ENCODE assay signal across 10 cellular contexts in genomic region chr4:151098191-151098590, GRCh38. TPM values are rescaled to one million over a fixed set of nuclear protein-coding genes. Genes with fewer than 3 reads are reported as not detected.
A peak's percentile ranks its signal among the peaks of the same experiment; 100 is the strongest.
DNase-seq lines count a peak whose midpoint lies in the region; ATAC-seq and TF ChIP-seq lines count a peak whose summit lies in the region.
"Had no signal": no experiment of that assay in that cellular context is flagged by ENCODE, and none has a peak within 500 bp of the region (broad histone marks: within the 10 kb centered on the region; RNA-seq: fewer than 3 reads in every experiment).

No MANE protein-coding gene starts in this region.

- TF ChIP-seq CTCF in Calu3 (IDR thresholded peaks at IDR 0.05; ENCODE audit: unreplicated experiment), result no peak

- no peak for DNase-seq in activated T-cell treated with anti-CD3 and anti-CD28 coated beads, Interleukin-2, amount 50 U/mL, for 24 hours
- DNase-seq in activated T-cell treated with anti-CD3 and anti-CD28 coated beads for 4 hours (no peak), KG1 (lab: John Stamatoyannopoulos, UW) (peak; percentile 3), Calu3 (no peak), iPS-NIHi11 (ENCODE audit: low spot score) (no peak)
- no peak for DNase-seq in activated naive CD8-positive, alpha-beta T cell treated with anti-CD3 and anti-CD28 coated beads, Interleukin-2, amount 10 ng/mL, durations not matched to agents 7 days and 5 days
- peak; percentile 42 for DNase-seq in stimulated activated naive B cell treated with anti-CD40 and anti-IgM and Interleukin-4, amounts not matched to agents 10 μg/mL and 1 μg/mL and 100 μg/mL, for 72 hours
- DNase-seq: NCI-H2081, WERI-Rb-1 had no signal

- intact Hi-C loops in Calu3 (cut with micrococcal nuclease; ENCODE audit: unreplicated experiment), result no loop called here

- peaks cover 39% of the 10 kb centered on the region for H3K36me3 Mint-ChIP-seq in activated T-cell treated with anti-CD3 and anti-CD28 coated beads, Interleukin-2, amount 50 U/mL, for 24 hours (ENCODE audit: low read depth)
- peaks cover 29% of the 10 kb centered on the region for H3K36me3 Mint-ChIP-seq in activated naive CD8-positive, alpha-beta T cell treated with anti-CD3 and anti-CD28 coated beads, Interleukin-2, amount 10 ng/mL, durations not matched to agents 7 days and 5 days
- H3K36me3 Mint-ChIP-seq in stimulated activated naive B cell treated with anti-CD40 and anti-IgM and Interleukin-4, amounts not matched to agents 10 μg/mL and 1 μg/mL and 100 μg/mL, for 72 hours, result peaks cover 24 to 32% of the 10 kb centered on the region in 2 donors
- H3K36me3 Mint-ChIP-seq in Calu3 (ENCODE audit: insufficient read depth, unreplicated experiment), result peaks cover 44% of the 10 kb centered on the region

- peak overlapping the region; percentile 100 for H3K27ac Mint-ChIP-seq in activated T-cell treated with anti-CD3 and anti-CD28 coated beads, Interleukin-2, amount 50 U/mL, for 24 hours
- H3K27ac Mint-ChIP-seq in activated naive CD8-positive, alpha-beta T cell treated with anti-CD3 and anti-CD28 coated beads, Interleukin-2, amount 10 ng/mL, durations not matched to agents 7 days and 5 days, result peak overlapping the region; percentile 96
- H3K27ac Mint-ChIP-seq in stimulated activated naive B cell treated with anti-CD40 and anti-IgM and Interleukin-4, amounts not matched to agents 10 μg/mL and 1 μg/mL and 100 μg/mL, for 72 hours, result peak overlapping the region; percentile 100
- no peak overlapping the region for H3K27ac Mint-ChIP-seq in Calu3 (ENCODE audit: unreplicated experiment)

- peaks cover 41% of the 10 kb centered on the region for H3K4me1 Mint-ChIP-seq in activated T-cell treated with anti-CD3 and anti-CD28 coated beads, Interleukin-2, amount 50 U/mL, for 24 hours (ENCODE audit: low read depth)
- H3K4me1 Mint-ChIP-seq in activated naive CD8-positive, alpha-beta T cell treated with anti-CD3 and anti-CD28 coated beads, Interleukin-2, amount 10 ng/mL, durations not matched to agents 7 days and 5 days, result peaks cover 30% of the 10 kb centered on the region
- H3K4me1 Mint-ChIP-seq in stimulated activated naive B cell treated with anti-CD40 and anti-IgM and Interleukin-4, amounts not matched to agents 10 μg/mL and 1 μg/mL and 100 μg/mL, for 72 hours, result peaks cover 21 to 50% of the 10 kb centered on the region in 2 donors
- peaks cover 6% of the 10 kb centered on the region for H3K4me1 Mint-ChIP-seq in Calu3 (ENCODE audit: low read depth, unreplicated experiment)

- H3K4me3 Mint-ChIP-seq in activated T-cell treated with anti-CD3 and anti-CD28 coated beads, Interleukin-2, amount 50 U/mL, for 24 hours, result peak overlapping the region; percentile 45
- peak overlapping the region; percentile 96 for H3K4me3 Mint-ChIP-seq in activated naive CD8-positive, alpha-beta T cell treated with anti-CD3 and anti-CD28 coated beads, Interleukin-2, amount 10 ng/mL, durations not matched to agents 7 days and 5 days
- H3K4me3 Mint-ChIP-seq in stimulated activated naive B cell treated with anti-CD40 and anti-IgM and Interleukin-4, amounts not matched to agents 10 μg/mL and 1 μg/mL and 100 μg/mL, for 72 hours, result peak overlapping the region; percentile 91 to 97
- H3K4me3 Mint-ChIP-seq in Calu3 (ENCODE audit: low read depth, unreplicated experiment), result no peak overlapping the region

- no peaks in the 10 kb centered on the region for H3K9me3 Mint-ChIP-seq in activated T-cell treated with anti-CD3 and anti-CD28 coated beads, Interleukin-2, amount 50 U/mL, for 24 hours
- no peaks in the 10 kb centered on the region for H3K9me3 Mint-ChIP-seq in activated naive CD8-positive, alpha-beta T cell treated with anti-CD3 and anti-CD28 coated beads, Interleukin-2, amount 10 ng/mL, durations not matched to agents 7 days and 5 days
- no peaks in the 10 kb centered on the region for H3K9me3 Mint-ChIP-seq in stimulated activated naive B cell treated with anti-CD40 and anti-IgM and Interleukin-4, amounts not matched to agents 10 μg/mL and 1 μg/mL and 100 μg/mL, for 72 hours
- no peaks in the 10 kb centered on the region for H3K9me3 Mint-ChIP-seq in Calu3 (ENCODE audit: low read depth, unreplicated experiment)

- no TSS peak for BruUV-seq in Calu3 (replicated peaks; lab: Mats Ljungman, UMichigan)

- CTCF ChIA-PET in Calu3 (lab: Charles Lee), result no interaction called here

- POLR2A ChIA-PET in activated naive CD8-positive, alpha-beta T cell treated with anti-CD3 and anti-CD28 coated beads, Interleukin-2, amount 10 ng/mL, durations not matched to agents 7 days and 5 days (lab: Charles Lee), result interaction anchor here (1.3 to 3.3 kb wide), 2 partner anchors 83 to 160 kb away, joined by 3 to 32 read pairs; partner anchors contain the start of gene LRBA

- no peak for ATAC-seq in activated naive CD8-positive, alpha-beta T cell treated with anti-CD3 and anti-CD28 coated beads, Interleukin-2, amount 10 ng/mL, durations not matched to agents 7 days and 5 days (ENCODE audit: low read depth)
- ATAC-seq in stimulated activated naive B cell treated with anti-CD40 and anti-IgM and Interleukin-4, amounts not matched to agents 10 μg/mL and 1 μg/mL and 100 μg/mL, for 72 hours (replicated peaks), result peak; percentile 41 to 47
- no peak for ATAC-seq in GM21367 (IDR thresholded peaks at IDR 0.05; ENCODE audit: unreplicated experiment)

- H3K27me3 Mint-ChIP-seq in activated T-cell treated with anti-CD3 and anti-CD28 coated beads, Interleukin-2, amount 50 U/mL, for 24 hours, result peaks cover 3% of the 10 kb centered on the region
- no peaks in the 10 kb centered on the region for H3K27me3 Mint-ChIP-seq in activated naive CD8-positive, alpha-beta T cell treated with anti-CD3 and anti-CD28 coated beads, Interleukin-2, amount 10 ng/mL, durations not matched to agents 7 days and 5 days
- peaks cover 0 to 13% of the 10 kb centered on the region in 2 donors for H3K27me3 Mint-ChIP-seq in stimulated activated naive B cell treated with anti-CD40 and anti-IgM and Interleukin-4, amounts not matched to agents 10 μg/mL and 1 μg/mL and 100 μg/mL, for 72 hours
- no peaks in the 10 kb centered on the region for H3K27me3 Mint-ChIP-seq in Calu3 (ENCODE audit: unreplicated experiment)

RNA-seq across cellular contexts. Expression of gene RPS3A, which starts 1.2 kb away (rescaled TPM):
- total RNA-seq in activated naive CD8-positive, alpha-beta T cell treated with anti-CD3 and anti-CD28 coated beads, Interleukin-2, amount 10 ng/mL, durations not matched to agents 7 days and 5 days, result 1,000 to 10,000 TPM; 1,980 to 2,148 TPM
- total RNA-seq in Calu3 (2022), result 734 and 862 TPM in 2 replicates

Comparison
In these comparisons a context has a peak if more than half of its experiments do, and no peak if none do; other contexts are left out.
1. DNase-seq: peak in KG1 (single experiment) and stimulated activated naive B cell treated with anti-CD40 and anti-IgM and Interleukin-4, amounts not matched to agents 10 μg/mL and 1 μg/mL and 100 μg/mL, for 72 hours (single experiment); none in activated T-cell treated with anti-CD3 and anti-CD28 coated beads, Interleukin-2, amount 50 U/mL, for 24 hours (single experiment), activated T-cell treated with anti-CD3 and anti-CD28 coated beads for 4 hours (single experiment), activated naive CD8-positive, alpha-beta T cell treated with anti-CD3 and anti-CD28 coated beads, Interleukin-2, amount 10 ng/mL, durations not matched to agents 7 days and 5 days (single experiment), Calu3 (single experiment) and iPS-NIHi11 (single experiment).
2. ATAC-seq: peak in stimulated activated naive B cell treated with anti-CD40 and anti-IgM and Interleukin-4, amounts not matched to agents 10 μg/mL and 1 μg/mL and 100 μg/mL, for 72 hours (2 of 2); none in activated naive CD8-positive, alpha-beta T cell treated with anti-CD3 and anti-CD28 coated beads, Interleukin-2, amount 10 ng/mL, durations not matched to agents 7 days and 5 days (single experiment) and GM21367 (single experiment).